Comparison of ENCODE assay signal across 7 cellular contexts in genomic region chr1:181247-182216, GRCh38.
DNase-seq lines count a peak whose midpoint lies in the region; FAIRE-seq and TF ChIP-seq lines count a peak whose summit lies in the region.
"Not testable (repeated sequence)": the region's sequence is repeated elsewhere in the genome, so short reads cannot be mapped to it uniquely, and the experiment has no call there.

No MANE protein-coding gene starts in this region.

- not testable (repeated sequence) for TF ChIP-seq POLR2A in Peyer's patch (IDR thresholded peaks at IDR 0.05); breast epithelium (IDR thresholded peaks at IDR 0.05)

- not testable (repeated sequence) for H3K27ac ChIP-seq in Peyer's patch, breast epithelium

- peak in 1 of 6 experiments; percentile 19 for TF ChIP-seq CTCF in Peyer's patch (IDR thresholded peaks at IDR 0.05)
- not testable (repeated sequence) for TF ChIP-seq CTCF in breast epithelium (IDR thresholded peaks at IDR 0.05)

- H3K36me3 ChIP-seq in Peyer's patch, breast epithelium: not testable (repeated sequence)

- H3K27me3 ChIP-seq in Peyer's patch, breast epithelium: not testable (repeated sequence)

- not testable (repeated sequence) for H3K4me3 ChIP-seq in Peyer's patch, breast epithelium

- H3K9me3 ChIP-seq in Peyer's patch, breast epithelium: not testable (repeated sequence)

- H3K4me1 ChIP-seq in Peyer's patch, breast epithelium: not testable (repeated sequence)

- FAIRE-seq in GM19239 (lab: Jason Lieb, UNC): not testable (repeated sequence)

- intact Hi-C loops in breast epithelium (cut with DNase I; ENCODE audit: low total_unique reads); head of caudate nucleus (cut with DNase I): not testable (repeated sequence)

- DNase-seq in GM19239 (ENCODE audit: insufficient read length, low spot score) (peak; percentile 3), Peyer's patch (peak; percentile 16 to 85 (median 78)), breast epithelium (ENCODE audit: low spot score in 2 of 2) (peak; percentile 22 to 68), head of caudate nucleus (peak in 32 of 42 donors; percentile 4 to 57 (median 17)), mucosa of gallbladder (ENCODE audit: low spot score) (peak; percentile 45)
- DNase-seq in activated CD8-positive, alpha-beta memory T cell treated with anti-CD3 and anti-CD28 coated beads, Interleukin-2, amount 50 U/mL, for 4 hours: peak; percentile 52
- DNase-seq in stimulated activated CD4-positive, alpha-beta T cell treated with anti-CD3 and anti-CD28 coated beads, Interleukin-15, amount 100 ng/mL, for 48 hours (ENCODE audit: low read depth in 2 of 2): peak; percentile 25 to 30

Comparison
In these comparisons a context has a peak if more than half of its experiments do, and no peak if none do; other contexts are left out.
1. DNase-seq: peak in every context shown above with its lines; median percentile 78 in Peyer's patch; 52 in activated CD8-positive, alpha-beta memory T cell treated with anti-CD3 and anti-CD28 coated beads, Interleukin-2, amount 50 U/mL, for 4 hours; 45 in breast epithelium; 45 in mucosa of gallbladder; 28 in stimulated activated CD4-positive, alpha-beta T cell treated with anti-CD3 and anti-CD28 coated beads, Interleukin-15, amount 100 ng/mL, for 48 hours; 17 in head of caudate nucleus; 3 in GM19239.